In the genomic region with DNA sequence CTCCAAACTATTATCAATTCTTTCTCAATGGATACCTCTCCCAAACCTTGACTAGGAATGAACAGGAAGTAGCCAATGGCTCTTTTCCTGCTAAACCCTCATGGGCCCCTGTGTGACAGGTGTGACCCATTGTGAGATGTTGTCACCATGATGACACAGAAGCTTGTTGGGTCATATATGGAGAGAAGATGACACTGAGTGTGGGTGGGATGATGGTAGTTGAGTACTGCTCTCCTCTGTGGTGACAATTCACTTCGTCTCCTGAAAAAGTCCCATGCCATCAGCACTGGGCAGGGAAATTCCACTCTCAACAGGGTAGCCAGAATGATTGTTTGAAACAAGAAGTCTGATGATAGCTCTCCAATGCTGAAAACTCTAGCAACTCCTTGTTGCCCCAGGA, we compare ENCODE assay signal across 22 cellular contexts.
DNase-seq lines count a peak whose midpoint lies in the region; ATAC-seq and TF ChIP-seq lines count a peak whose summit lies in the region.
"Had no signal": no experiment of that assay in that cellular context is flagged by ENCODE, and none has a peak within 500 bp of the region (broad histone marks: within the 10 kb centered on the region; RNA-seq: fewer than 3 reads in every experiment).

No MANE protein-coding gene starts in this region.

- BruUV-seq in PC-3 (replicated peaks; lab: Mats Ljungman, UMichigan), result no TSS peak

- no peaks in the 10 kb centered on the region for H3K9me2 ChIP-seq in PC-3 (replicated peaks; ENCODE audit: low read length)

- POLR2A ChIA-PET in PC-3 (lab: Charles Lee; ENCODE audit: unreplicated experiment), result no interaction called here

- H3K27me3 ChIP-seq in PC-3 (ENCODE audit: low read length), result no peaks in the 10 kb centered on the region
- H3K27me3 ChIP-seq: BLaER1 had no signal

- H3K27ac ChIP-seq in PC-3 (ENCODE audit: low read length), result no peak overlapping the region
- H3K27ac ChIP-seq: 22Rv1, BLaER1 had no signal

- intact Hi-C loops in PC-3 (cut with micrococcal nuclease), result no loop called here

- CTCF ChIA-PET in PC-3 (lab: Charles Lee), result no interaction called here

- no peaks in the 10 kb centered on the region for H3K27me3 Mint-ChIP-seq in T-helper 2 cell treated with Interferon-gamma antibody and Interleukin-4, amounts not matched to agents 5 μg/mL and 100 μg/mL, for 36 hours (ENCODE audit: low read depth)
- peaks cover 10% of the 10 kb centered on the region for H3K27me3 Mint-ChIP-seq in activated T-cell treated with anti-CD3 and anti-CD28 coated beads, Interleukin-2, amount 50 U/mL, for 72 hours (ENCODE audit: low read depth)
- H3K27me3 Mint-ChIP-seq: CD4-positive, CD25-positive, alpha-beta regulatory T cell had no signal

- TF ChIP-seq CTCF in PC-3 (conservative IDR thresholded peaks at IDR 0.05; ENCODE audit: low read depth, low read length), result no peak

- no peaks in the 10 kb centered on the region for H3K4me1 ChIP-seq in PC-3 (ENCODE audit: insufficient read depth, low read length)
- H3K4me1 ChIP-seq: BE2C, BLaER1 had no signal

- H3K9me3 Mint-ChIP-seq in T-helper 2 cell treated with Interferon-gamma antibody and Interleukin-4, amounts not matched to agents 5 μg/mL and 100 μg/mL, for 36 hours, result no peaks in the 10 kb centered on the region
- H3K9me3 Mint-ChIP-seq in activated T-cell treated with anti-CD3 and anti-CD28 coated beads, Interleukin-2, amount 50 U/mL, for 72 hours, result peaks cover 1 to 3% of the 10 kb centered on the region in 2 donors
- H3K9me3 Mint-ChIP-seq: CD14-positive monocyte had no signal

- H3K4me3 Mint-ChIP-seq in T-helper 2 cell treated with Interferon-gamma antibody and Interleukin-4, amounts not matched to agents 5 μg/mL and 100 μg/mL, for 36 hours, result no peak overlapping the region
- no peak overlapping the region for H3K4me3 Mint-ChIP-seq in activated T-cell treated with anti-CD3 and anti-CD28 coated beads, Interleukin-2, amount 50 U/mL, for 72 hours
- H3K4me3 Mint-ChIP-seq: CD14-positive monocyte; CD4-positive, alpha-beta memory T cell; CD4-positive, CD25-positive, alpha-beta regulatory T cell; CD8-positive, alpha-beta memory T cell had no signal

- H3K79me2 ChIP-seq in PC-3 (ENCODE audit: low read length), result no peaks in the 10 kb centered on the region

- no peaks in the 10 kb centered on the region for H3F3A ChIP-seq in PC-3 (ENCODE audit: low read length, unreplicated experiment)

- no peak overlapping the region for H3K27ac Mint-ChIP-seq in T-helper 2 cell treated with Interferon-gamma antibody and Interleukin-4, amounts not matched to agents 5 μg/mL and 100 μg/mL, for 36 hours
- H3K27ac Mint-ChIP-seq in activated T-cell treated with anti-CD3 and anti-CD28 coated beads, Interleukin-2, amount 50 U/mL, for 72 hours, result no peak overlapping the region
- H3K27ac Mint-ChIP-seq: CD14-positive monocyte; CD4-positive, alpha-beta memory T cell; CD4-positive, CD25-positive, alpha-beta regulatory T cell; CD8-positive, alpha-beta memory T cell had no signal

- DNase-seq in T-helper 2 cell treated with Interferon-gamma antibody and Interleukin-4, amounts not matched to agents 5 μg/mL and 100 μg/mL, for 36 hours (ENCODE audit: low spot score), result peak; percentile 4
- DNase-seq in T-helper 2 cell, result no peak
- peak; percentile 1 to 12 for DNase-seq in activated T-cell treated with anti-CD3 and anti-CD28 coated beads, Interleukin-2, amount 50 U/mL, for 72 hours
- DNase-seq in activated T-cell treated with anti-CD3 and anti-CD28 coated beads, Interleukin-2, amount 50 U/mL, for 1 hour, result no peak
- DNase-seq in PC-3, result no peak
- DNase-seq: ACHN; BE2C; C1 segment of cervical spinal cord; CD4-positive, alpha-beta memory T cell; CD4-positive, CD25-positive, alpha-beta regulatory T cell; CD8-positive, alpha-beta memory T cell; COR-L47; DMS 273 treated with DMSO at 0.1 percent for 48 hours; DMS153; DMS53; DMS79; DND-41; EL; GDM1 had no signal

- no peak overlapping the region for H2AFZ ChIP-seq in PC-3 (ENCODE audit: low read length)

- H3K9ac ChIP-seq in PC-3 (ENCODE audit: low read length), result no peak overlapping the region
- H3K9ac ChIP-seq: BLaER1 had no signal

- ATAC-seq in activated T-cell treated with anti-CD3 and anti-CD28 coated beads, Interleukin-2, amount 50 U/mL, for 72 hours (replicated peaks in 1 of 2), result peak; percentile 61 to 79
- no peak for ATAC-seq in PC-3

- H3K36me3 ChIP-seq in PC-3 (ENCODE audit: low read depth, low read length), result no peaks in the 10 kb centered on the region
- H3K36me3 ChIP-seq: BE2C, BLaER1 had no signal

- no peaks in the 10 kb centered on the region for H3K36me3 Mint-ChIP-seq in T-helper 2 cell treated with Interferon-gamma antibody and Interleukin-4, amounts not matched to agents 5 μg/mL and 100 μg/mL, for 36 hours (ENCODE audit: low read depth)
- H3K36me3 Mint-ChIP-seq in activated T-cell treated with anti-CD3 and anti-CD28 coated beads, Interleukin-2, amount 50 U/mL, for 72 hours (ENCODE audit: insufficient read depth in 2 of 2), result no peaks in the 10 kb centered on the region
- H3K36me3 Mint-ChIP-seq: CD14-positive monocyte; CD4-positive, alpha-beta memory T cell; CD4-positive, CD25-positive, alpha-beta regulatory T cell; CD8-positive, alpha-beta memory T cell had no signal

- H3K4me1 Mint-ChIP-seq in T-helper 2 cell treated with Interferon-gamma antibody and Interleukin-4, amounts not matched to agents 5 μg/mL and 100 μg/mL, for 36 hours (ENCODE audit: low read depth), result no peaks in the 10 kb centered on the region
- H3K4me1 Mint-ChIP-seq in activated T-cell treated with anti-CD3 and anti-CD28 coated beads, Interleukin-2, amount 50 U/mL, for 72 hours (ENCODE audit: low read depth), result no peaks in the 10 kb centered on the region
- H3K4me1 Mint-ChIP-seq: CD14-positive monocyte; CD4-positive, alpha-beta memory T cell; CD4-positive, CD25-positive, alpha-beta regulatory T cell; CD8-positive, alpha-beta memory T cell had no signal

- no peak overlapping the region for H3K4me3 ChIP-seq in PC-3 (ENCODE audit: low read length)
- H3K4me3 ChIP-seq: BLaER1 had no signal

- no peak overlapping the region for H3K4me2 ChIP-seq in PC-3 (ENCODE audit: low read length)
- H3K4me2 ChIP-seq: BLaER1 had no signal

- no peaks in the 10 kb centered on the region for H4K20me1 ChIP-seq in PC-3 (ENCODE audit: low read length)
- H4K20me1 ChIP-seq: BLaER1 had no signal

- no peaks in the 10 kb centered on the region for H3K9me3 ChIP-seq in PC-3 (ENCODE audit: low read length)
- H3K9me3 ChIP-seq: BE2C, BLaER1 had no signal

Comparison
In these comparisons a context has a peak if more than half of its experiments do, and no peak if none do; other contexts are left out.
1. DNase-seq: peak in T-helper 2 cell treated with Interferon-gamma antibody and Interleukin-4, amounts not matched to agents 5 μg/mL and 100 μg/mL, for 36 hours (single experiment) and activated T-cell treated with anti-CD3 and anti-CD28 coated beads, Interleukin-2, amount 50 U/mL, for 72 hours (2 of 2); none in T-helper 2 cell (0 of 5), activated T-cell treated with anti-CD3 and anti-CD28 coated beads, Interleukin-2, amount 50 U/mL, for 1 hour (single experiment) and PC-3 (single experiment).